Comparison of ENCODE assay signal across 21 cellular contexts in genomic region chr11:33987545-33987944, GRCh38.
"Had no signal": no experiment of that assay in that cellular context is flagged by ENCODE, and none has a peak within 500 bp of the region (broad histone marks: within the 10 kb centered on the region; RNA-seq: fewer than 3 reads in every experiment).

No MANE protein-coding gene starts in this region.

- H3K4me1 ChIP-seq: ascending aorta had no signal

- H3K4me1 Mint-ChIP-seq: brain; central memory CD8-positive, alpha-beta T cell had no signal

- H3K9me3 ChIP-seq: ascending aorta had no signal

- DNase-seq: activated gamma-delta T cell, cerebellar nuclear complex had no signal

- H3K9me3 Mint-ChIP-seq: activated B cell treated with CpG ODN at 0.5 μM for 24 hours; activated CD4-positive, alpha-beta memory T cell treated with anti-CD3 and anti-CD28 coated beads, Interleukin-2, amount 10 ng/mL, durations not matched to agents 7 days and 5 days; activated CD4-positive, alpha-beta T cell treated with anti-CD3 and anti-CD28 coated beads, Interleukin-2, amount 10 ng/mL, durations not matched to agents 7 days and 5 days; activated naive CD4-positive, alpha-beta T cell treated with anti-CD3 and anti-CD28 coated beads, Interleukin-2, amount 10 ng/mL, durations not matched to agents 7 days and 5 days; activated naive CD4-positive, alpha-beta T cell treated with anti-CD3 and anti-CD28 coated beads, Interleukin-2, amount 50 U/mL, for 24 hours; activated naive CD8-positive, alpha-beta T cell treated with anti-CD3 and anti-CD28 coated beads, Interleukin-2, amount 10 ng/mL, durations not matched to agents 7 days and 5 days; activated naive CD8-positive, alpha-beta T cell treated with anti-CD3 and anti-CD28 coated beads, Interleukin-2, amount 50 U/mL, for 24 hours; activated T-cell treated with anti-CD3 and anti-CD28 coated beads, Interleukin-2, amount 50 U/mL, for 24 hours; activated T-helper 2 cell treated with anti-CD3 and anti-CD28 coated beads, Interferon-gamma antibody, Interleukin-2, Interleukin-4, amounts not matched to agents 10 μg/mL and 5 μg/mL and 100 μg/mL, durations not matched to agents 14 hours and 24 hours and 36 hours; central memory CD8-positive, alpha-beta T cell; T-helper 1 cell treated with Interleukin-12 subunit alpha and Interleukin-12 subunit beta and Interleukin-4 antibody, amounts not matched to agents 30 μg/mL and 1 μg/mL, for 36 hours; T-helper 2 cell treated with Interferon-gamma antibody and Interleukin-4, amounts not matched to agents 5 μg/mL and 100 μg/mL, for 36 hours had no signal

- H3K27me3 ChIP-seq: ascending aorta, cardiac muscle cell had no signal

- H3K4me3 ChIP-seq: ascending aorta, cardiac muscle cell had no signal

- H3K27ac Mint-ChIP-seq: activated B cell treated with CpG ODN at 0.5 μM for 24 hours; activated CD4-positive, alpha-beta memory T cell treated with anti-CD3 and anti-CD28 coated beads, Interleukin-2, amount 10 ng/mL, durations not matched to agents 7 days and 5 days; activated CD4-positive, alpha-beta T cell treated with anti-CD3 and anti-CD28 coated beads, Interleukin-2, amount 10 ng/mL, durations not matched to agents 7 days and 5 days; activated CD8-positive, alpha-beta memory T cell treated with anti-CD3 and anti-CD28 coated beads, Interleukin-2, amount 10 ng/mL, durations not matched to agents 7 days and 5 days; activated CD8-positive, alpha-beta T cell treated with anti-CD3 and anti-CD28 coated beads, Interleukin-2, amount 10 ng/mL, durations not matched to agents 7 days and 5 days; activated naive CD4-positive, alpha-beta T cell treated with anti-CD3 and anti-CD28 coated beads, Interleukin-2, amount 10 ng/mL, durations not matched to agents 7 days and 5 days; activated naive CD4-positive, alpha-beta T cell treated with anti-CD3 and anti-CD28 coated beads, Interleukin-2, amount 50 U/mL, for 24 hours; activated naive CD8-positive, alpha-beta T cell; activated naive CD8-positive, alpha-beta T cell treated with anti-CD3 and anti-CD28 coated beads, Interleukin-2, amount 10 ng/mL, durations not matched to agents 7 days and 5 days; activated naive CD8-positive, alpha-beta T cell treated with anti-CD3 and anti-CD28 coated beads, Interleukin-2, amount 50 U/mL, for 24 hours; activated T-cell treated with anti-CD3 and anti-CD28 coated beads, Interleukin-2, amount 50 U/mL, for 24 hours; activated T-helper 2 cell treated with anti-CD3 and anti-CD28 coated beads, Interferon-gamma antibody, Interleukin-2, Interleukin-4, amounts not matched to agents 10 μg/mL and 5 μg/mL and 100 μg/mL, durations not matched to agents 14 hours and 24 hours and 36 hours; T-helper 1 cell treated with Interleukin-12 subunit alpha and Interleukin-12 subunit beta and Interleukin-4 antibody, amounts not matched to agents 30 μg/mL and 1 μg/mL, for 36 hours; T-helper 2 cell treated with Interferon-gamma antibody and Interleukin-4, amounts not matched to agents 5 μg/mL and 100 μg/mL, for 36 hours had no signal

- H3K36me3 ChIP-seq: ascending aorta, cardiac muscle cell had no signal

- H3K27me3 Mint-ChIP-seq: central memory CD8-positive, alpha-beta T cell had no signal

- H3K36me3 Mint-ChIP-seq: activated CD8-positive, alpha-beta memory T cell treated with anti-CD3 and anti-CD28 coated beads, Interleukin-2, amount 10 ng/mL, durations not matched to agents 7 days and 5 days; activated naive CD4-positive, alpha-beta T cell treated with anti-CD3 and anti-CD28 coated beads, Interleukin-2, amount 10 ng/mL, durations not matched to agents 7 days and 5 days; activated naive CD4-positive, alpha-beta T cell treated with anti-CD3 and anti-CD28 coated beads, Interleukin-2, amount 50 U/mL, for 24 hours; activated naive CD8-positive, alpha-beta T cell; activated naive CD8-positive, alpha-beta T cell treated with anti-CD3 and anti-CD28 coated beads, Interleukin-2, amount 10 ng/mL, durations not matched to agents 7 days and 5 days; brain had no signal

- H3K4me3 Mint-ChIP-seq: activated B cell treated with CpG ODN at 0.5 μM for 24 hours; activated CD4-positive, alpha-beta memory T cell treated with anti-CD3 and anti-CD28 coated beads, Interleukin-2, amount 10 ng/mL, durations not matched to agents 7 days and 5 days; activated CD4-positive, alpha-beta T cell treated with anti-CD3 and anti-CD28 coated beads, Interleukin-2, amount 10 ng/mL, durations not matched to agents 7 days and 5 days; activated CD8-positive, alpha-beta memory T cell treated with anti-CD3 and anti-CD28 coated beads, Interleukin-2, amount 10 ng/mL, durations not matched to agents 7 days and 5 days; activated CD8-positive, alpha-beta T cell treated with anti-CD3 and anti-CD28 coated beads, Interleukin-2, amount 10 ng/mL, durations not matched to agents 7 days and 5 days; activated naive CD4-positive, alpha-beta T cell treated with anti-CD3 and anti-CD28 coated beads, Interleukin-2, amount 10 ng/mL, durations not matched to agents 7 days and 5 days; activated naive CD4-positive, alpha-beta T cell treated with anti-CD3 and anti-CD28 coated beads, Interleukin-2, amount 50 U/mL, for 24 hours; activated naive CD8-positive, alpha-beta T cell; activated naive CD8-positive, alpha-beta T cell treated with anti-CD3 and anti-CD28 coated beads, Interleukin-2, amount 10 ng/mL, durations not matched to agents 7 days and 5 days; activated naive CD8-positive, alpha-beta T cell treated with anti-CD3 and anti-CD28 coated beads, Interleukin-2, amount 50 U/mL, for 24 hours; activated T-cell treated with anti-CD3 and anti-CD28 coated beads, Interleukin-2, amount 50 U/mL, for 24 hours; brain; central memory CD8-positive, alpha-beta T cell; T-helper 1 cell treated with Interleukin-12 subunit alpha and Interleukin-12 subunit beta and Interleukin-4 antibody, amounts not matched to agents 30 μg/mL and 1 μg/mL, for 36 hours; T-helper 2 cell treated with Interferon-gamma antibody and Interleukin-4, amounts not matched to agents 5 μg/mL and 100 μg/mL, for 36 hours had no signal

- H3K27ac ChIP-seq: ascending aorta, cardiac muscle cell, VCaP had no signal
